8 cellular contexts compared by ENCODE assay signal in genomic region chr17:46193626-46194392, GRCh38. TPM values are rescaled to one million over a fixed set of nuclear protein-coding genes. Genes with fewer than 3 reads are reported as not detected.
DNase-seq lines count a peak whose midpoint lies in the region; ATAC-seq, FAIRE-seq and TF ChIP-seq lines count a peak whose summit lies in the region.

No MANE protein-coding gene starts in this region.

- no peaks in the 10 kb centered on the region for H3K9me3 ChIP-seq in kidney (ENCODE audit: control insufficient read depth in 1 of 2, low read length in 2 of 2)

- FAIRE-seq in kidney (lab: Jason Lieb, UNC) = no peak

- no peaks in the 10 kb centered on the region for H3K36me3 ChIP-seq in kidney (ENCODE audit: control insufficient read depth in 1 of 2, insufficient read depth in 2 of 2, low read length in 2 of 2)

- intact Hi-C loops in kidney (cut with DNase I) = no loop called here

- H3K4me1 ChIP-seq in kidney (ENCODE audit: control insufficient read depth in 1 of 2, insufficient read depth in 1 of 2, low read depth in 1 of 2, low read length in 2 of 2) = peaks cover 14 to 21% of the 10 kb centered on the region in 2 donors

- peak overlapping the region; percentile 20 to 78 for H3K9ac ChIP-seq in kidney (ENCODE audit: low read length in 2 of 2)

- TF ChIP-seq CTCF in AG10803 (conservative IDR thresholded peaks at IDR 0.05; ENCODE audit: low read length) (peak; percentile 31), kidney (IDR thresholded peaks at IDR 0.05; ENCODE audit: borderline replicate concordance, extremely low read depth, insufficient read depth) (peak; percentile 3)

- H3K27ac ChIP-seq in kidney (ENCODE audit: low read depth in 2 of 2, low read length in 2 of 2) = peak overlapping the region; percentile 93 to 95

- DNase-seq in AG10803 (ENCODE audit: low read depth) = peak; percentile 99
- peak; percentile 93 to 98 for DNase-seq in NCI-H446 (lab: John Stamatoyannopoulos, UW)
- peak; percentile 97 for DNase-seq in cerebellar cortex (ENCODE audit: low spot score)
- DNase-seq in kidney = peak; percentile 99
- peak; percentile 79 to 96 (median 93) for DNase-seq in stimulated activated CD4-positive, alpha-beta T cell treated with anti-CD3 and anti-CD28 coated beads, Interleukin-12 subunit alpha, Interleukin-12 subunit beta, amount 100 ng/mL, for 48 hours (ENCODE audit: low read depth in 2 of 3, low spot score in 1 of 3)

- ATAC-seq in GM19035 (IDR thresholded peaks at IDR 0.05; ENCODE audit: unreplicated experiment) (peak; percentile 61), HG03342 (IDR thresholded peaks at IDR 0.05; ENCODE audit: unreplicated experiment) (peak; percentile 48)
- ATAC-seq in activated CD4-positive, CD25-positive, alpha-beta regulatory T cell treated with anti-CD3 and anti-CD28 coated beads, Interleukin-2, amount 50 U/mL, for 24 hours = peak; percentile 83 to 84

- H3K4me3 ChIP-seq in AG10803 (ENCODE audit: low read length) (peak overlapping the region; percentile 81), kidney (ENCODE audit: low read length in 2 of 2) (peak overlapping the region; percentile 62 to 82)

RNA-seq across cellular contexts. Expression of gene KANSL1, which starts 0.6 kb away (rescaled TPM):
- 97.3 TPM for total RNA-seq in kidney
- polyA plus RNA-seq in kidney (ENCODE audit: insufficient read depth, low read depth, low replicate concordance) = 13.7 TPM

Comparison
In these comparisons a context has a peak if more than half of its experiments do, and no peak if none do; other contexts are left out.
1. Peak in every context shown above with its lines: DNase-seq, ATAC-seq, H3K4me3 ChIP-seq and H3K27ac ChIP-seq.